Comparison of ENCODE assay signal across 8 cellular contexts in the genomic region with DNA sequence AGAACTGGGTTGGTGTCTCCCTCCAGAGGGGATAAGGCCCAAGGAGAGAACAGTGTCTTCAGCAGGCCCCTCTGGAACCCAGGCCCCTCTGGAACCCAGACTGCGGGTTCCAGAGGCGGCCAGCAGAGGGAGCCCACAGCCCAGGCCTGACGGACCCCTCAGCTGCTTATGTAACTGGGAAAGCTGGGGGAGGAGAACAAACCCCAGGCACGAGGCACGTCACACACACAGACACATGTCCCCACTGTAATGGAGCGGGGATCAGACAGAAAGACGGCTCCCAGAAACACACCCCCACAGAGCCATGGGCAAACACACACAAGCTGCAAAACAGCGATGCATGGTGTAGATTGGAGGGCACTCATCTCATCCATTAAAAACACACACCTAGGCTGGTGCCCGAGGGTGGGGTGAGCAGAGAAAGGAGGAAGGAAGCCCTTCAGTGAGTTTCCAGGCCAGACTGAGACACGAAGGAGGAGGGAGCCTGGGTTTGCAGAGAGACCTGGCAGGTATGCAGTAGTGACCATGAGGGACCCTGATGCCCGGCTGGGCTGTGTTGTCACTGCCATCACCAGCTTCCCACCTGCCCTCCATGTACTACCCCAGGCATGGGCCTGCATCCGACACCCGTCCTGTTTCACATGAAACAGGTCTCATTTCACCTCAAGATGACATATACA. TPM values are rescaled to one million over a fixed set of nuclear protein-coding genes. Genes with fewer than 3 reads are reported as not detected.
DNase-seq lines count a peak whose midpoint lies in the region; ATAC-seq lines count a peak whose summit lies in the region.

No MANE protein-coding gene starts in this region.

- DNase-seq in DMS 273 treated with DMSO at 0.1 percent for 48 hours (lab: John Stamatoyannopoulos, UW) (peak; percentile 49), NCI-H460 (ENCODE audit: extremely low read depth, low read depth) (peak; percentile 75), caudate nucleus (lab: John Stamatoyannopoulos, UW) (peak; percentile 30 to 96 (median 82)), kidney glomerular epithelial cell (lab: John Stamatoyannopoulos, UW) (peak; percentile 66)
- DNase-seq in stimulated activated CD4-positive, alpha-beta T cell treated with anti-CD3 and anti-CD28 coated beads, Interleukin-1b, Interleukin-23, amount 100 ng/mL, for 24 hours (ENCODE audit: low read depth in 4 of 4, low spot score in 1 of 4) = peak; percentile 34 to 58 (median 54)

- peak; percentile 38 for ATAC-seq in HG02870 (IDR thresholded peaks at IDR 0.05; ENCODE audit: unreplicated experiment)
- ATAC-seq in activated CD4-positive, CD25-positive, alpha-beta regulatory T cell treated with anti-CD3 and anti-CD28 coated beads, Interleukin-2, amount 50 U/mL, for 24 hours = peak; percentile 11 to 33
- no peak for ATAC-seq in HG02938 (IDR thresholded peaks at IDR 0.05; ENCODE audit: unreplicated experiment)

- H3K27ac ChIP-seq in caudate nucleus (ENCODE audit: low read depth, low read length) = peak overlapping the region; percentile 80

RNA-seq across cellular contexts. Expression of a gene that starts 2.8 kb away (rescaled TPM):
- 22.4 and 23.1 TPM in 2 replicates for total RNA-seq in NCI-H460 (2014; rRNA removed; shearing (Covaris generic))
- polyA plus RNA-seq in NCI-H460 (2014; cell fraction: nucleus; rRNA removed) = 50.4 and 51.7 TPM in 2 replicates

RNA-seq across cellular contexts. Expression of a gene that starts 14.4 kb away (rescaled TPM):
- total RNA-seq in NCI-H460 (2014; rRNA removed; shearing (Covaris generic)) = 0.07 and 0.12 TPM in 2 replicates
- polyA plus RNA-seq in NCI-H460 (2014; cell fraction: nucleus; rRNA removed) = 0.08 TPM in 1 of 2 replicates, not detected in the other

RNA-seq across cellular contexts. Expression of a gene that starts 19.8 kb away (rescaled TPM):
- not detected in 2 replicates for total RNA-seq in NCI-H460 (2014; rRNA removed; shearing (Covaris generic))
- not detected in 2 replicates for polyA plus RNA-seq in NCI-H460 (2014; cell fraction: nucleus; rRNA removed)

RNA-seq across cellular contexts. Expression of a gene that starts 31.2 kb away (rescaled TPM):
- not detected in 2 replicates for total RNA-seq in NCI-H460 (2014; rRNA removed; shearing (Covaris generic))
- not detected in 2 replicates for polyA plus RNA-seq in NCI-H460 (2014; cell fraction: nucleus; rRNA removed)

RNA-seq across cellular contexts. Expression of a gene that starts 50.2 kb away (rescaled TPM):
- not detected in 2 replicates for total RNA-seq in NCI-H460 (2014; rRNA removed; shearing (Covaris generic))
- polyA plus RNA-seq in NCI-H460 (2014; cell fraction: nucleus; rRNA removed) = not detected in 2 replicates
